ENCODE assay signal across 1 cellular context in the genomic region with DNA sequence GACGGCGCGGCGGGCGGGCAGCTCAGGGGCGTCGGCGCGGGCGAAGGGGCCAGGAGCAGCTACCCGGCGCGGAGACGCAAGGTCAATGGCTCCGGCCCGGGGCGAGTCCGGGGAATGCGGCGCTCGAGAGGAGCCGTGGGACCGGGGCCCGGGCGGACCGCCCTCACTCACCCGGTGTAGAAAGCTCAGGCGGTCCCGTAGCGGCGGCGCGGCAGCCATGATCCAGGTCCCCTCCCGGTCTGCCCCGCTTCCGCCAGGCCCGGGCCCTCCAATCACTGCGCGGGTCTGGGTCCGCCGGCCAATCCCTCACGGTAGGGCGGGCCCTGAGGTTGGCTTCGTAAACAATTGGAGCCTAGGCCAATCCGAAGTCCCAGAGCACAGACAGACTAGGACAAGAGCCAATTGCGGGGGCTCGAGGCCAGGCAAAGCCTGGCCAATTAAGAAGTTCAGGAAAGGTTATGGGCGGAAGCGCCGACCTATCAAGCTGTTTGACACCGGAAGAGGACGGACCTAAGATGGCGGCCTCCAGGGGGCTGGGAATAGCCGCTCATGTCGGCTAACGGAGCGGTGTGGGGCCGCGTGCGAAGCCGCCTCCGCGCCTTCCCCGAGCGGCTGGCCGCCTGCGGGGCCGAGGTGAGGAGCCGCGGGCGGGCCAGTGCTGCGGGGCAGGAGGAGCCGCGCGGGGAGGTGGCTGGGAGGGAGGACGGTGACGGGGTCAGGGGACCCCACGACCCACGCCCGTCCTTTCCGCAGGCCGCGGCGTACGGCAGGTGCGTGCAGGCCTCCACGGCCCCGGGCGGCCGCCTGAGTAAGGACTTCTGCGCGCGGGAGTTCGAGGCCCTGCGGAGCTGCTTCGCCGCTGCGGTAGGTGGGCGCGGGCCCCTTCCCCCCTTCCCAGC.
TF ChIP-seq lines count a peak whose summit lies in the region.

A gene with protein sequence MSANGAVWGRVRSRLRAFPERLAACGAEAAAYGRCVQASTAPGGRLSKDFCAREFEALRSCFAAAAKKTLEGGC (plus strand): TSS at position 504 of the 899 bp plus-strand sequence. CDS start 46 bp downstream, at position 550.
A gene with protein sequence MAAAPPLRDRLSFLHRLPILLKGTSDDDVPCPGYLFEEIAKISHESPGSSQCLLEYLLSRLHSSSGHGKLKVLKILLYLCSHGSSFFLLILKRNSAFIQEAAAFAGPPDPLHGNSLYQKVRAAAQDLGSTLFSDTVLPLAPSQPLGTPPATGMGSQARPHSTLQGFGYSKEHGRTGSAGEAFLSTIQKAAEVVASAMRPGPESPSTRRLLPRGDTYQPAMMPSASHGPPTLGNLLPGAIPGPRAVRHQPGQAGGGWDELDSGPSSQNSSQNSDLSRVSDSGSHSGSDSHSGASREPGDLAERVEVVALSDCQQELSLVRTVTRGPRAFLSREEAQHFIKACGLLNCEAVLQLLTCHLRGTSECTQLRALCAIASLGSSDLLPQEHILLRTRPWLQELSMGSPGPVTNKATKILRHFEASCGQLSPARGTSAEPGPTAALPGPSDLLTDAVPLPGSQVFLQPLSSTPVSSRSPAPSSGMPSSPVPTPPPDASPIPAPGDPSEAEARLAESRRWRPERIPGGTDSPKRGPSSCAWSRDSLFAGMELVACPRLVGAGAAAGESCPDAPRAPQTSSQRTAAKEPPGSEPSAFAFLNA (minus strand): TSS at position 241 of the 899 bp plus-strand sequence. CDS start 22 bp downstream, at position 219.

TF ChIP-seq in H1, 55 proteins besides CTCF, POLR2A, EP300 and RAD21 (continued from another document):
- no peak for TF ChIP-seq HDAC2 (IDR thresholded peaks at IDR 0.05; ENCODE audit: borderline replicate concordance in 1 of 2, low read depth in 2 of 2, low read length in 2 of 2)
- TF ChIP-seq EGR1 (IDR thresholded peaks at IDR 0.05; ENCODE audit: borderline replicate concordance, low read depth, low read length) = no peak
- no peak for TF ChIP-seq SRF (IDR thresholded peaks at IDR 0.05; ENCODE audit: low read depth, low read length)
- no peak for TF ChIP-seq CEBPB (IDR thresholded peaks at IDR 0.05; ENCODE audit: low read depth, low read length)
- no peak for TF ChIP-seq SIX5 (IDR thresholded peaks at IDR 0.05; ENCODE audit: low read depth, low read length)
- no peak for TF ChIP-seq BRCA1 (IDR thresholded peaks at IDR 0.05; ENCODE audit: low read depth, low read length)
- no peak for TF ChIP-seq EZH2 (IDR thresholded peaks at IDR 0.05; ENCODE audit: low read depth, low read length, severe bottlenecking)
- TF ChIP-seq CBX5 (IDR thresholded peaks at IDR 0.05; ENCODE audit: low read depth, low read length) = no peak
- no peak for TF ChIP-seq BACH1 (IDR thresholded peaks at IDR 0.05; ENCODE audit: low read length)
- peak; percentile 25 for TF ChIP-seq ASH2L (IDR thresholded peaks at IDR 0.05; ENCODE audit: low read length)
